Comparison of ENCODE assay signal across 12 cellular contexts in the genomic region with DNA sequence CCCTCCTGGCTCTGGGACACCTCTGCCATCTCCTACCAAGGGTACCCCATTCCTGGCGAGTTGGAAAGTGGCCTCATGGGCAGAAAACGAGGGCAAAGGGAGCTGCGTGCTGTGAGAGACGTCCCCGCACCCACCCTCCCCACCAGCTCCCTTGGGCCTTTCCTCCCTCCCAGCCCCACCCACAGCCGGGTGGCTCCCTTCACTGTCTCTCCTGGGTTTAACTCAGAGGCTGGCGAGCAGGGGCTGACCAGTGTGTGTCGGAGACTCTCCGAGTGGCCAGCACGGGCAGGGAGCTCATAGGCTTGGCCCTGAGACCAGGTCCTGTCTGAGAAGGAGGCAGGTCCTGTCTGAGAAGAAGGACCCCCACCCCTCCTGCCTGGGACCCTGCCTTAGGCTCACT.
"Had no signal": no experiment of that assay in that cellular context is flagged by ENCODE, and none has a peak within 500 bp of the region (broad histone marks: within the 10 kb centered on the region; RNA-seq: fewer than 3 reads in every experiment).

No MANE protein-coding gene starts in this region.

- H3K27ac ChIP-seq: parathyroid adenoma had no signal

- DNase-seq: activated B cell treated with CpG ODN at 0.5 μM for 24 hours; activated CD4-positive, alpha-beta T cell treated with anti-CD3 and anti-CD28 coated beads, Interleukin-2, amount 10 ng/mL, durations not matched to agents 24 days and 14 days; activated naive CD4-positive, alpha-beta T cell treated with Interleukin-2 at 50 U/mL for 16 hours; activated naive CD8-positive, alpha-beta T cell treated with anti-CD3 and anti-CD28 coated beads, Interleukin-2, amount 50 U/mL, for 24 hours; central memory CD4-positive, alpha-beta T cell; cortex of kidney; erythroblast; head of caudate nucleus; left colon; T-helper 17 cell had no signal

- ATAC-seq: activated naive CD8-positive, alpha-beta T cell treated with anti-CD3 and anti-CD28 coated beads, Interleukin-2, amount 50 U/mL, for 24 hours; left colon; stimulated activated effector memory CD8-positive, alpha-beta T cell treated with anti-CD3 and anti-CD28 coated beads, Interleukin-12 subunit alpha, Interleukin-12 subunit beta, amount 100 ng/mL, for 72 hours; T-helper 17 cell had no signal
